Comparison of ENCODE assay signal across 1 cellular context in the genomic region with DNA sequence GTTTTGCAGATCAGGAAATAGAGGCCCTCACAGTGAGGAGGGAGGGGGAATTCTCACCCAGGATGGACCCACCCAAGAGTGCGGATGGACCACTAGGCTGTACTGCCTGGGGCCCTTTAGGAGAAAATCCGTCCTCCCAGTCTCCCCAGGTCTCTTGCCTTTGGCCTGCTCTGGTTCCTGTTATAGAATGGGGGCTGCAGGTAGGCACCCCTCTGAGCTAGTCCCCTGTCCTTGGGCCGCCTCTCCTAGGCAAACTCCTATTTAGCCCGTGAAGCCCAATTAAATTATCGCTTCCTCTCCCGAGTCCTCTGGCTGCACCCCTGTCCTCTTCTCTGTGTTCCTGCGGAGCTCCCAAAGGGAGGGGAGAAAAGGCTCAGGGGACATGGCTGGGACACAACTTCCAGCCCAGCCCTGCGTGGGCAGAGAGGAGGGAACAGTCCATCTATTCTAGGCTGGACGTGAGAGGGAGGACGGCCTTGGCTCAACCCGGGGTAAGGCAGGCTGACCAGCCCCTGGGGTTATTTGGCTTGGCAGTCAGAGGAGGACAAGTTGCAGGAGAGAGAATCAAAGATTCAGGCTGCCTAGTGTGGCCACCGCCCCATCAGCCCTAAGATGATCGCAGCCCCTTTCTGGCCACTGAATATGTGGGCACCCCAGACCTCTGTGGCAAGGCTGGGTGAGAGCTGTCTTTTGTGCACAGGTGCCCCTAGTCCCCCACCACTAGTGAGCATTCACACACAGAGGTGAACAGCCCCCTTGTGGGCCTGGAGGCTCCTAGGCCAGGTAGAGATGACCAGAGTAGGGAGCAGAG.
TF ChIP-seq lines count a peak whose summit lies in the region.

No MANE protein-coding gene starts in this region.

TF ChIP-seq in HepG2, 621 proteins besides CTCF, POLR2A, EP300 and RAD21 (continued from another document and continues in another):
- TF ChIP-seq ZXDC (CRISPR knock-in tag; IDR thresholded peaks at IDR 0.05) (no peak), E2F5 (CRISPR knock-in tag; conservative IDR thresholded peaks at IDR 0.05) (no peak), KLF11 (CRISPR knock-in tag; IDR thresholded peaks at IDR 0.05) (no peak), ZNF124 (CRISPR knock-in tag; IDR thresholded peaks at IDR 0.05) (no peak), HNRNPL (IDR thresholded peaks at IDR 0.05; ENCODE audit: low read depth, low read length) (0 out of 2 replicates have a peak, but pooled peaks have one; percentile 56), ZNF639 (CRISPR knock-in tag; conservative IDR thresholded peaks at IDR 0.05) (no peak), RELA (CRISPR knock-in tag; IDR thresholded peaks at IDR 0.05) (no peak), ZNF674 (CRISPR knock-in tag; IDR thresholded peaks at IDR 0.05; ENCODE audit: low read depth) (no peak), RNF2 (conservative IDR thresholded peaks at IDR 0.05; ENCODE audit: low read depth) (no peak), MTF2 (CRISPR knock-in tag; IDR thresholded peaks at IDR 0.05; ENCODE audit: borderline replicate concordance) (no peak), ZNF768 (CRISPR knock-in tag; IDR thresholded peaks at IDR 0.05) (no peak), U2AF2 (IDR thresholded peaks at IDR 0.05; ENCODE audit: low read depth, low read length) (no peak), ZNF317 (CRISPR knock-in tag; IDR thresholded peaks at IDR 0.05) (no peak), ZIK1 (CRISPR knock-in tag; IDR thresholded peaks at IDR 0.05; ENCODE audit: borderline replicate concordance, low read depth) (no peak), CREB1 (IDR thresholded peaks at IDR 0.05) (no peak), CREB1 (CRISPR knock-in tag; IDR thresholded peaks at IDR 0.05) (no peak), CBFB (CRISPR knock-in tag; IDR thresholded peaks at IDR 0.05) (no peak), SMYD3 (CRISPR knock-in tag; IDR thresholded peaks at IDR 0.05) (no peak), ZNF850 (CRISPR knock-in tag; conservative IDR thresholded peaks at IDR 0.05) (no peak), ZNF547 (CRISPR knock-in tag; IDR thresholded peaks at IDR 0.05) (no peak), ZNF501 (CRISPR knock-in tag; IDR thresholded peaks at IDR 0.05) (0 out of 2 replicates have a peak, but pooled peaks have one; percentile 13), AKAP8 (CRISPR knock-in tag; IDR thresholded peaks at IDR 0.05) (no peak), ZNF549 (CRISPR knock-in tag; IDR thresholded peaks at IDR 0.05) (no peak), DBP (CRISPR knock-in tag; IDR thresholded peaks at IDR 0.05; ENCODE audit: not compliant biosample characterization) (no peak), ZNF710 (CRISPR knock-in tag; IDR thresholded peaks at IDR 0.05; ENCODE audit: borderline replicate concordance) (0 out of 2 replicates have a peak, but pooled peaks have one; percentile 11), ZNF605 (CRISPR knock-in tag; IDR thresholded peaks at IDR 0.05) (0 out of 2 replicates have a peak, but pooled peaks have one; percentile 48), PHF8 (CRISPR knock-in tag; IDR thresholded peaks at IDR 0.05) (no peak), ZNF563 (CRISPR knock-in tag; IDR thresholded peaks at IDR 0.05) (no peak), HNRNPK (IDR thresholded peaks at IDR 0.05; ENCODE audit: low read depth, low read length, poor library complexity, severe bottlenecking) (no peak), ZNF264 (CRISPR knock-in tag; IDR thresholded peaks at IDR 0.05) (no peak), ZFP36L2 (CRISPR knock-in tag; IDR thresholded peaks at IDR 0.05) (no peak), EED (CRISPR knock-in tag; IDR thresholded peaks at IDR 0.05) (no peak), CEBPB (IDR thresholded peaks at IDR 0.05; ENCODE audit: borderline replicate concordance, low read depth, low read length) (no peak), CBX2 (IDR thresholded peaks at IDR 0.05; ENCODE audit: low read depth, low read length) (no peak), CBX2 (CRISPR knock-in tag; IDR thresholded peaks at IDR 0.05; ENCODE audit: low read depth) (no peak), ZNF629 (CRISPR knock-in tag; conservative IDR thresholded peaks at IDR 0.05) (no peak), NCOR1 (IDR thresholded peaks at IDR 0.05; ENCODE audit: borderline replicate concordance, low read length) (no peak), MBD4 (IDR thresholded peaks at IDR 0.05; ENCODE audit: borderline replicate concordance, low read length) (no peak), ZNF597 (CRISPR knock-in tag; IDR thresholded peaks at IDR 0.05) (no peak), ZNF580 (CRISPR knock-in tag; IDR thresholded peaks at IDR 0.05; ENCODE audit: borderline replicate concordance, low read depth) (no peak), FOSL2 (CRISPR knock-in tag; IDR thresholded peaks at IDR 0.05) (no peak), ZNF879 (CRISPR knock-in tag; IDR thresholded peaks at IDR 0.05) (no peak), POLR2G (IDR thresholded peaks at IDR 0.05; ENCODE audit: low read depth, low read length) (peak; percentile 35; the same call in 1 of the 2 replicates), MAZ (IDR thresholded peaks at IDR 0.05; ENCODE audit: borderline replicate concordance, low read depth, low read length) (no peak), MAZ (CRISPR knock-in tag; IDR thresholded peaks at IDR 0.05; ENCODE audit: low read depth) (no peak), ZBTB42 (CRISPR knock-in tag; IDR thresholded peaks at IDR 0.05) (no peak)
- TF ChIP-seq, protein P1, sequence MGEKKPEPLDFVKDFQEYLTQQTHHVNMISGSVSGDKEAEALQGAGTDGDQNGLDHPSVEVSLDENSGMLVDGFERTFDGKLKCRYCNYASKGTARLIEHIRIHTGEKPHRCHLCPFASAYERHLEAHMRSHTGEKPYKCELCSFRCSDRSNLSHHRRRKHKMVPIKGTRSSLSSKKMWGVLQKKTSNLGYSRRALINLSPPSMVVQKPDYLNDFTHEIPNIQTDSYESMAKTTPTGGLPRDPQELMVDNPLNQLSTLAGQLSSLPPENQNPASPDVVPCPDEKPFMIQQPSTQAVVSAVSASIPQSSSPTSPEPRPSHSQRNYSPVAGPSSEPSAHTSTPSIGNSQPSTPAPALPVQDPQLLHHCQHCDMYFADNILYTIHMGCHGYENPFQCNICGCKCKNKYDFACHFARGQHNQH (CRISPR knock-in tag; IDR thresholded peaks at IDR 0.05) = 0 out of 2 replicates have a peak, but pooled peaks have one; percentile 12
- TF ChIP-seq, protein P2, sequence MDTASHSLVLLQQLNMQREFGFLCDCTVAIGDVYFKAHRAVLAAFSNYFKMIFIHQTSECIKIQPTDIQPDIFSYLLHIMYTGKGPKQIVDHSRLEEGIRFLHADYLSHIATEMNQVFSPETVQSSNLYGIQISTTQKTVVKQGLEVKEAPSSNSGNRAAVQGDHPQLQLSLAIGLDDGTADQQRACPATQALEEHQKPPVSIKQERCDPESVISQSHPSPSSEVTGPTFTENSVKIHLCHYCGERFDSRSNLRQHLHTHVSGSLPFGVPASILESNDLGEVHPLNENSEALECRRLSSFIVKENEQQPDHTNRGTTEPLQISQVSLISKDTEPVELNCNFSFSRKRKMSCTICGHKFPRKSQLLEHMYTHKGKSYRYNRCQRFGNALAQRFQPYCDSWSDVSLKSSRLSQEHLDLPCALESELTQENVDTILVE (CRISPR knock-in tag; IDR thresholded peaks at IDR 0.05) = no peak
- TF ChIP-seq, protein P3, sequence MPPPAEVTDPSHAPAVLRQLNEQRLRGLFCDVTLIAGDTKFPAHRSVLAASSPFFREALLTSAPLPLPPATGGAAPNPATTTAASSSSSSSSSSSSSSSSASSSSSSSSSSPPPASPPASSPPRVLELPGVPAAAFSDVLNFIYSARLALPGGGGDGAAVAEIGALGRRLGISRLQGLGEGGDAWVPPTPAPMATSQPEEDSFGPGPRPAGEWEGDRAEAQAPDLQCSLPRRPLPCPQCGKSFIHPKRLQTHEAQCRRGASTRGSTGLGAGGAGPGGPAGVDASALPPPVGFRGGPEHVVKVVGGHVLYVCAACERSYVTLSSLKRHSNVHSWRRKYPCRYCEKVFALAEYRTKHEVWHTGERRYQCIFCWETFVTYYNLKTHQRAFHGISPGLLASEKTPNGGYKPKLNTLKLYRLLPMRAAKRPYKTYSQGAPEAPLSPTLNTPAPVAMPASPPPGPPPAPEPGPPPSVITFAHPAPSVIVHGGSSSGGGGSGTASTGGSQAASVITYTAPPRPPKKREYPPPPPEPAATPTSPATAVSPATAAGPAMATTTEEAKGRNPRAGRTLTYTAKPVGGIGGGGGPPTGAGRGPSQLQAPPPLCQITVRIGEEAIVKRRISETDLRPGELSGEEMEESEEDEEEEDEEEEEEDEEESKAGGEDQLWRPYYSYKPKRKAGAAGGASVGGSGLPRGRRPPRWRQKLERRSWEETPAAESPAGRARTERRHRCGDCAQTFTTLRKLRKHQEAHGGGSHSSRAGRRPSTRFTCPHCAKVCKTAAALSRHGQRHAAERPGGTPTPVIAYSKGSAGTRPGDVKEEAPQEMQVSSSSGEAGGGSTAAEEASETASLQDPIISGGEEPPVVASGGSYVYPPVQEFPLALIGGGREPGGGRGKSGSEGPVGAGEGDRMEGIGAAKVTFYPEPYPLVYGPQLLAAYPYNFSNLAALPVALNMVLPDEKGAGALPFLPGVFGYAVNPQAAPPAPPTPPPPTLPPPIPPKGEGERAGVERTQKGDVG (CRISPR knock-in tag; IDR thresholded peaks at IDR 0.05; ENCODE audit: borderline replicate concordance) = no peak
- TF ChIP-seq, protein P4, sequence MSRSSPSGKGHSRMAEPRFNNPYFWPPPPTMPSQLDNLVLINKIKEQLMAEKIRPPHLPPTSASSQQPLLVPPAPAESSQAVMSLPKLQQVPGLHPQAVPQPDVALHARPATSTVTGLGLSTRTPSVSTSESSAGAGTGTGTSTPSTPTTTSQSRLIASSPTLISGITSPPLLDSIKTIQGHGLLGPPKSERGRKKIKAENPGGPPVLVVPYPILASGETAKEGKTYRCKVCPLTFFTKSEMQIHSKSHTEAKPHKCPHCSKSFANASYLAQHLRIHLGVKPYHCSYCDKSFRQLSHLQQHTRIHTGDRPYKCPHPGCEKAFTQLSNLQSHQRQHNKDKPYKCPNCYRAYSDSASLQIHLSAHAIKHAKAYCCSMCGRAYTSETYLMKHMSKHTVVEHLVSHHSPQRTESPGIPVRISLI (CRISPR knock-in tag; IDR thresholded peaks at IDR 0.05; ENCODE audit: borderline replicate concordance) = no peak
